ENCODE assay signal across 25 cellular contexts in the genomic region with DNA sequence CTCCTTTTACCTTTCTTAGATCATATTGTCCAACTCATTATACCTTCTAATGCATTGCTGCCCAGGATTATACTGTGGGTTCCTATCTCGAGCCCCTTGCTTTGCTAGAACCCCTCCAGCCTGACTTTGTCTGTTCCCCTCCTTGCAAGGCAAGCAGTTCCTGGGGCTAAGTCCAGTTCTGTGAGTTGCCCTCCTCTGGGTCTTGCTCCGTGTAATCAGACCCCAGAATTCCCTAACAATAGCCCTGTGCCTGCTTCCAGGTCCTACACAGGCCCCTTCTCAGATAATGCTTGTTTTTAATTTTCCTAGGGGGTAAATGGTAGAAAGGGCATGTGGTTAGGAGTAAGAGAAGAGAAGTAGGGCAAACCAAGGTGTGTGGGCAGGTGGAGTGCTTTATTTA.
"Had no signal": no experiment of that assay in that cellular context is flagged by ENCODE, and none has a peak within 500 bp of the region (broad histone marks: within the 10 kb centered on the region; RNA-seq: fewer than 3 reads in every experiment).

No MANE protein-coding gene starts in this region.

- ATAC-seq: activated CD8-positive, alpha-beta T cell treated with anti-CD3 and anti-CD28 coated beads for 36 hours; activated naive CD8-positive, alpha-beta T cell treated with anti-CD3 and anti-CD28 coated beads, Interleukin-2, amount 50 U/mL, for 24 hours; activated T-cell treated with anti-CD3 and anti-CD28 coated beads, Interleukin-2, amount 50 U/mL, for 4 hours; activated T-helper 17 cell treated with anti-CD3 and anti-CD28 coated beads, Interleukin-2, amount 50 U/mL, for 72 hours; body of pancreas; esophagus mucosa had no signal

- H3K9me3 Mint-ChIP-seq: activated CD8-positive, alpha-beta T cell treated with anti-CD3 and anti-CD28 coated beads for 36 hours; activated naive CD4-positive, alpha-beta T cell treated with anti-CD3 and anti-CD28 coated beads, Interleukin-2, amount 50 U/mL, for 24 hours; activated naive CD8-positive, alpha-beta T cell treated with anti-CD3 and anti-CD28 coated beads, Interleukin-2, amount 50 U/mL, for 24 hours; activated T-helper 17 cell treated with anti-CD3 and anti-CD28 coated beads, Interleukin-2, amount 50 U/mL, for 72 hours had no signal

- H3K27me3 Mint-ChIP-seq: activated CD8-positive, alpha-beta T cell treated with anti-CD3 and anti-CD28 coated beads for 36 hours; activated naive CD4-positive, alpha-beta T cell treated with anti-CD3 and anti-CD28 coated beads, Interleukin-2, amount 50 U/mL, for 24 hours; activated naive CD8-positive, alpha-beta T cell treated with anti-CD3 and anti-CD28 coated beads for 36 hours; activated naive CD8-positive, alpha-beta T cell treated with anti-CD3 and anti-CD28 coated beads, Interleukin-2, amount 50 U/mL, for 24 hours; activated T-helper 17 cell treated with anti-CD3 and anti-CD28 coated beads, Interleukin-2, amount 50 U/mL, for 72 hours had no signal

- H3K27ac Mint-ChIP-seq: activated CD8-positive, alpha-beta T cell treated with anti-CD3 and anti-CD28 coated beads for 36 hours; activated naive CD4-positive, alpha-beta T cell treated with anti-CD3 and anti-CD28 coated beads, Interleukin-2, amount 50 U/mL, for 24 hours; activated naive CD8-positive, alpha-beta T cell treated with anti-CD3 and anti-CD28 coated beads for 36 hours; activated naive CD8-positive, alpha-beta T cell treated with anti-CD3 and anti-CD28 coated beads, Interleukin-2, amount 50 U/mL, for 24 hours; activated T-helper 17 cell treated with anti-CD3 and anti-CD28 coated beads, Interleukin-2, amount 50 U/mL, for 72 hours had no signal

- H3K4me1 Mint-ChIP-seq: activated naive CD4-positive, alpha-beta T cell treated with anti-CD3 and anti-CD28 coated beads, Interleukin-2, amount 50 U/mL, for 24 hours; activated naive CD8-positive, alpha-beta T cell treated with anti-CD3 and anti-CD28 coated beads for 36 hours; activated naive CD8-positive, alpha-beta T cell treated with anti-CD3 and anti-CD28 coated beads, Interleukin-2, amount 50 U/mL, for 24 hours; activated T-helper 17 cell treated with anti-CD3 and anti-CD28 coated beads, Interleukin-2, amount 50 U/mL, for 72 hours had no signal

- DNase-seq: activated CD4-positive, alpha-beta T cell treated with anti-CD3 and anti-CD28 coated beads for 48 hours; activated CD4-positive, alpha-beta T cell treated with anti-CD3 and anti-CD28 coated beads, Interleukin-2, amount 50 U/mL, for 1 hour; activated CD4-positive, alpha-beta T cell treated with anti-CD3 and anti-CD28 coated beads, Interleukin-2, amount 50 U/mL, for 48 hours; activated CD8-positive, alpha-beta memory T cell treated with anti-CD3 and anti-CD28 coated beads for 24 hours; activated CD8-positive, alpha-beta T cell treated with anti-CD3 and anti-CD28 coated beads for 36 hours; activated effector memory CD4-positive, alpha-beta T cell treated with Interleukin-2 at 50 U/mL for 16 hours; activated gamma-delta T cell treated with Interleukin-2 at 50 U/mL for 16 hours; activated naive CD4-positive, alpha-beta T cell treated with Interleukin-2 at 50 U/mL for 16 hours; activated naive CD8-positive, alpha-beta T cell treated with anti-CD3 and anti-CD28 coated beads for 36 hours; activated naive CD8-positive, alpha-beta T cell treated with anti-CD3 and anti-CD28 coated beads, Interleukin-2, amount 50 U/mL, for 24 hours; activated T-cell treated with anti-CD3 and anti-CD28 coated beads, Interleukin-2, amount 50 U/mL, for 4 hours; adrenal gland; amygdala; aorta; body of pancreas; caudate nucleus; cortex of kidney; dermis blood vessel endothelial cell; effector CD4-positive, alpha-beta T cell; foreskin fibroblast; head of caudate nucleus; T-helper 2 cell had no signal

- H3K27ac ChIP-seq: adrenal gland, body of pancreas had no signal

- H3K4me3 Mint-ChIP-seq: activated CD8-positive, alpha-beta T cell treated with anti-CD3 and anti-CD28 coated beads for 36 hours; activated naive CD4-positive, alpha-beta T cell treated with anti-CD3 and anti-CD28 coated beads, Interleukin-2, amount 50 U/mL, for 24 hours; activated naive CD8-positive, alpha-beta T cell treated with anti-CD3 and anti-CD28 coated beads for 36 hours; activated naive CD8-positive, alpha-beta T cell treated with anti-CD3 and anti-CD28 coated beads, Interleukin-2, amount 50 U/mL, for 24 hours; activated T-cell treated with anti-CD3 and anti-CD28 coated beads, Interleukin-2, amount 50 U/mL, for 4 hours; activated T-helper 17 cell treated with anti-CD3 and anti-CD28 coated beads, Interleukin-2, amount 50 U/mL, for 72 hours had no signal

- H3K36me3 ChIP-seq: adrenal gland had no signal

- H3K27me3 ChIP-seq: adrenal gland, body of pancreas had no signal

- H3K9me3 ChIP-seq: adrenal gland, body of pancreas had no signal

- H3K36me3 Mint-ChIP-seq: activated naive CD4-positive, alpha-beta T cell treated with anti-CD3 and anti-CD28 coated beads, Interleukin-2, amount 50 U/mL, for 24 hours; activated naive CD8-positive, alpha-beta T cell treated with anti-CD3 and anti-CD28 coated beads for 36 hours had no signal

- H3K4me3 ChIP-seq: adrenal gland, body of pancreas had no signal

- H3K4me1 ChIP-seq: adrenal gland, body of pancreas had no signal
